Comparison of ENCODE assay signal across 24 cellular contexts in genomic region chr5:171467107-171467506, GRCh38. TPM values are rescaled to one million over a fixed set of nuclear protein-coding genes. Genes with fewer than 3 reads are reported as not detected.
"Had no signal": no experiment of that assay in that cellular context is flagged by ENCODE, and none has a peak within 500 bp of the region (broad histone marks: within the 10 kb centered on the region; RNA-seq: fewer than 3 reads in every experiment).

No MANE protein-coding gene starts in this region.

- H3K9me3 ChIP-seq: colonic mucosa, esophagus squamous epithelium, gastrocnemius medialis, gastroesophageal sphincter, heart left ventricle had no signal

- DNase-seq: colonic mucosa; cortex of kidney; dermis blood vessel endothelial cell; dorsolateral prefrontal cortex; effector CD4-positive, alpha-beta T cell; effector CD8-positive, alpha-beta T cell; effector memory CD4-positive, alpha-beta T cell; effector memory CD8-positive, alpha-beta T cell; endodermal cell; erythroblast; esophagus squamous epithelium; foreskin fibroblast; foreskin keratinocyte; foreskin melanocyte; gastrocnemius medialis; glutamatergic neuron; head of caudate nucleus; heart left ventricle; heart right ventricle had no signal

- H3K36me3 ChIP-seq: colonic mucosa, esophagus muscularis mucosa, esophagus squamous epithelium, gastrocnemius medialis, gastroesophageal sphincter, heart left ventricle, heart right ventricle had no signal

- H3K4me1 ChIP-seq: colonic mucosa, esophagus muscularis mucosa, esophagus squamous epithelium, foreskin keratinocyte, gastrocnemius medialis, gastroesophageal sphincter, heart left ventricle, heart right ventricle had no signal

- H3K4me3 ChIP-seq: colonic mucosa, coronary artery, dorsolateral prefrontal cortex, esophagus muscularis mucosa, esophagus squamous epithelium, gastrocnemius medialis, gastroesophageal sphincter, heart left ventricle, heart right ventricle had no signal

- H3K27ac ChIP-seq: colonic mucosa, coronary artery, dorsolateral prefrontal cortex, epithelial cell of prostate, esophagus muscularis mucosa, esophagus squamous epithelium, foreskin keratinocyte, gastrocnemius medialis, gastroesophageal sphincter, heart left ventricle, heart right ventricle had no signal

- ATAC-seq: effector memory CD8-positive, alpha-beta T cell; esophagus mucosa; foreskin keratinocyte; gastrocnemius medialis; gastroesophageal sphincter; heart left ventricle; heart right ventricle had no signal

- H3K27me3 ChIP-seq: colonic mucosa, esophagus muscularis mucosa, gastrocnemius medialis, heart left ventricle, heart right ventricle had no signal

RNA-seq across cellular contexts. Expression of gene FGF18, which starts 47.7 kb away (rescaled TPM):
- polyA plus RNA-seq: foreskin keratinocyte had no signal
